13 cellular contexts compared by ENCODE assay signal in genomic region chr14:104240426-104241157, GRCh38.
DNase-seq lines count a peak whose midpoint lies in the region; ATAC-seq and TF ChIP-seq lines count a peak whose summit lies in the region.
"Had no signal": no experiment of that assay in that cellular context is flagged by ENCODE, and none has a peak within 500 bp of the region (broad histone marks: within the 10 kb centered on the region; RNA-seq: fewer than 3 reads in every experiment).

No MANE protein-coding gene starts in this region.

- H3K36me3 ChIP-seq in BE2C (peaks cover 10% of the 10 kb centered on the region; the same call in 1 of the 2 replicates), HEK293 (ENCODE audit: control insufficient read depth in 2 of 2, insufficient read depth in 1 of 2, low read length in 2 of 2) (no peaks in the 10 kb centered on the region)

- peak; percentile 5 for DNase-seq in BE2C
- DNase-seq in NCI-H69 (lab: John Stamatoyannopoulos, UW) = peak; percentile 71
- DNase-seq in islet precursor cell = peak; percentile 13
- no peak for DNase-seq in NCI-H446 treated with DMSO at 0.1 percent for 48 hours (lab: John Stamatoyannopoulos, UW)
- DNase-seq in cardiac septum (ENCODE audit: low spot score) = no peak
- DNase-seq in activated CD4-positive, alpha-beta T cell treated with anti-CD3 and anti-CD28 coated beads, Interleukin-2, amount 10 ng/mL, durations not matched to agents 7 days and 5 days = no peak
- DNase-seq: activated CD4-positive, alpha-beta memory T cell treated with anti-CD3 and anti-CD28 coated beads for 36 hours; midbrain; stimulated activated CD4-positive, alpha-beta T cell treated with anti-CD3 and anti-CD28 coated beads, Interleukin-2, amount 100 ng/mL, for 48 hours; stimulated activated naive CD4-positive, alpha-beta T cell treated with Interleukin-2 at 50 U/mL for 16 hours had no signal

- H3K9me3 ChIP-seq in BE2C = peaks cover 9% of the 10 kb centered on the region
- H3K9me3 ChIP-seq in HEK293 (ENCODE audit: control insufficient read depth, insufficient read depth, low read depth, low read length) = no peaks in the 10 kb centered on the region

- CTCF ChIA-PET in HEK293 (lab: Yijun Ruan, JAX) = interaction anchor here (1.4 kb wide), 1 partner anchor 324 kb away, joined by 4 read pairs; no protein-coding TSS in a partner anchor
- CTCF ChIA-PET in activated CD4-positive, alpha-beta T cell treated with anti-CD3 and anti-CD28 coated beads, Interleukin-2, amount 10 ng/mL, durations not matched to agents 7 days and 5 days (lab: Charles Lee) = no interaction called here

- H3K4me3 Mint-ChIP-seq in activated CD4-positive, alpha-beta T cell treated with anti-CD3 and anti-CD28 coated beads, Interleukin-2, amount 10 ng/mL, durations not matched to agents 7 days and 5 days = no peak overlapping the region
- H3K4me3 Mint-ChIP-seq: activated CD4-positive, alpha-beta memory T cell treated with anti-CD3 and anti-CD28 coated beads for 36 hours had no signal

- POLR2A ChIA-PET in HEK293 (lab: Yijun Ruan, JAX) = no interaction called here
- POLR2A ChIA-PET in activated CD4-positive, alpha-beta T cell treated with anti-CD3 and anti-CD28 coated beads, Interleukin-2, amount 10 ng/mL, durations not matched to agents 7 days and 5 days (lab: Charles Lee) = no interaction called here

- ATAC-seq in GM18909 (IDR thresholded peaks at IDR 0.05; ENCODE audit: poor library complexity, unreplicated experiment) = no peak

- H3K27ac ChIP-seq in HEK293 (ENCODE audit: extremely low read depth, low read depth, low read length) = no peak overlapping the region

- H3K9me3 Mint-ChIP-seq in activated CD4-positive, alpha-beta T cell treated with anti-CD3 and anti-CD28 coated beads, Interleukin-2, amount 10 ng/mL, durations not matched to agents 7 days and 5 days = peaks cover 10% of the 10 kb centered on the region

- H3K27me3 Mint-ChIP-seq in activated CD4-positive, alpha-beta T cell treated with anti-CD3 and anti-CD28 coated beads, Interleukin-2, amount 10 ng/mL, durations not matched to agents 7 days and 5 days = no peaks in the 10 kb centered on the region

- no peak overlapping the region for H3K27ac Mint-ChIP-seq in activated CD4-positive, alpha-beta T cell treated with anti-CD3 and anti-CD28 coated beads, Interleukin-2, amount 10 ng/mL, durations not matched to agents 7 days and 5 days
- H3K27ac Mint-ChIP-seq: activated CD4-positive, alpha-beta memory T cell treated with anti-CD3 and anti-CD28 coated beads for 36 hours; activated T-helper 2 cell treated with anti-CD3 and anti-CD28 coated beads, Interferon-gamma antibody, Interleukin-2, Interleukin-4, amounts not matched to agents 10 μg/mL and 5 μg/mL and 100 μg/mL, durations not matched to agents 14 hours and 24 hours and 36 hours had no signal

- H3K4me1 ChIP-seq in BE2C (no peaks in the 10 kb centered on the region), HEK293 (ENCODE audit: control insufficient read depth, insufficient read depth, low read length) (no peaks in the 10 kb centered on the region)

- intact Hi-C loops in cardiac septum (cut with DNase I) = no loop called here

- no peaks in the 10 kb centered on the region for H3K4me1 Mint-ChIP-seq in activated CD4-positive, alpha-beta T cell treated with anti-CD3 and anti-CD28 coated beads, Interleukin-2, amount 10 ng/mL, durations not matched to agents 7 days and 5 days

- no peak overlapping the region for H3K4me3 ChIP-seq in BE2C (ENCODE audit: low read depth, low read length)
- no peak overlapping the region for H3K4me3 ChIP-seq in HEK293 (ENCODE audit: low read depth, low read length)

- H3K36me3 Mint-ChIP-seq in activated CD4-positive, alpha-beta T cell treated with anti-CD3 and anti-CD28 coated beads, Interleukin-2, amount 10 ng/mL, durations not matched to agents 7 days and 5 days (ENCODE audit: low read depth) = no peaks in the 10 kb centered on the region

- TF ChIP-seq CTCF in BE2C (IDR thresholded peaks at IDR 0.05; ENCODE audit: low read depth, low read length) (no peak), HEK293 (tag by site-specific recombination; IDR thresholded peaks at IDR 0.05) (no peak)

- H3K27me3 ChIP-seq in BE2C = no peaks in the 10 kb centered on the region

TF ChIP-seq in HEK293, 187 proteins besides CTCF, POLR2A, EP300 and RAD21:
- TF ChIP-seq KLF17 (tag by site-specific recombination; IDR thresholded peaks at IDR 0.05) (no peak), ZNF140 (tag by site-specific recombination; IDR thresholded peaks at IDR 0.05) (peak; percentile 37; the same call in 1 of the 2 replicates), GLIS1 (tag by site-specific recombination; IDR thresholded peaks at IDR 0.05) (peak; percentile 38; the same call in 1 of the 2 replicates)

Comparison
In these comparisons a context has a peak if more than half of its experiments do, and no peak if none do; other contexts are left out.
1. DNase-seq: peak in BE2C (single experiment), NCI-H69 (single experiment) and islet precursor cell (single experiment); none in NCI-H446 treated with DMSO at 0.1 percent for 48 hours (single experiment), cardiac septum (single experiment) and activated CD4-positive, alpha-beta T cell treated with anti-CD3 and anti-CD28 coated beads, Interleukin-2, amount 10 ng/mL, durations not matched to agents 7 days and 5 days (single experiment).